Comparison of ENCODE assay signal across 1 cellular context in genomic region chr6:139028658-139029469, GRCh38.
TF ChIP-seq lines count a peak whose summit lies in the region.

ABRACL (plus strand) TSS chr6:139028745; CDS start chr6:139034161, 5,416 bp downstream.

TF ChIP-seq in H1, 55 proteins besides CTCF, POLR2A, EP300 and RAD21:
- TF ChIP-seq SP4 (IDR thresholded peaks at IDR 0.05; ENCODE audit: low read length): no peak
- TF ChIP-seq TCF12 (IDR thresholded peaks at IDR 0.05; ENCODE audit: low read depth, low read length): no peak
- no peak for TF ChIP-seq RNF2 (IDR thresholded peaks at IDR 0.05; ENCODE audit: borderline replicate concordance, low read depth, low read length, missing control alignments, poor library complexity, severe bottlenecking)
- TF ChIP-seq ZNF274 (IDR thresholded peaks at IDR 0.05; ENCODE audit: borderline replicate concordance, extremely low read depth, low read length): no peak
- TF ChIP-seq SAP30 (IDR thresholded peaks at IDR 0.05; ENCODE audit: insufficient read depth, insufficient replicate concordance, low read length): peak; percentile 74
- peak; percentile 14; the same call in 1 of the 2 replicates for TF ChIP-seq E2F6 (IDR thresholded peaks at IDR 0.05)
- TF ChIP-seq ASH2L (IDR thresholded peaks at IDR 0.05; ENCODE audit: low read length): peak; percentile 91
- no peak for TF ChIP-seq SIRT6 (IDR thresholded peaks at IDR 0.05; ENCODE audit: low read length)
- TF ChIP-seq JUND (IDR thresholded peaks at IDR 0.05; ENCODE audit: low read length): no peak; the same call in 1 of the 2 replicates
- no peak for TF ChIP-seq MAX (IDR thresholded peaks at IDR 0.05)
- 0 out of 2 replicates have a peak, but pooled peaks have one; percentile 9 for TF ChIP-seq ATF3 (IDR thresholded peaks at IDR 0.05; ENCODE audit: insufficient read depth, low read depth, low read length)
- no peak for TF ChIP-seq SUZ12 (IDR thresholded peaks at IDR 0.05; ENCODE audit: low read length)
- TF ChIP-seq YY1 (IDR thresholded peaks at IDR 0.05; ENCODE audit: low read depth, low read length): no peak
- TF ChIP-seq CHD2 (IDR thresholded peaks at IDR 0.05; ENCODE audit: low read length): no peak; the same call in 1 of the 2 replicates
- TF ChIP-seq SIN3A (conservative IDR thresholded peaks at IDR 0.05 in 1 of 2, IDR thresholded peaks at IDR 0.05 in 1 of 2; ENCODE audit: low read depth in 1 of 2, low read length in 2 of 2): peak in 1 of 2 experiments; percentile 42; a peak in 2 of 4 replicates
- TF ChIP-seq TAF1 (IDR thresholded peaks at IDR 0.05; ENCODE audit: low read depth, low read length): peak; percentile 78
- no peak; the same call in 1 of the 2 replicates for TF ChIP-seq TBP (IDR thresholded peaks at IDR 0.05; ENCODE audit: low read depth, low read length)
- TF ChIP-seq NRF1 (IDR thresholded peaks at IDR 0.05; ENCODE audit: low read depth, low read length): no peak
- no peak for TF ChIP-seq SIX5 (IDR thresholded peaks at IDR 0.05; ENCODE audit: low read depth, low read length)
- no peak for TF ChIP-seq CREB1 (IDR thresholded peaks at IDR 0.05)
- TF ChIP-seq USF2 (IDR thresholded peaks at IDR 0.05; ENCODE audit: low read length): peak; percentile 50; the same call in 1 of the 2 replicates
- no peak for TF ChIP-seq BCL11A (IDR thresholded peaks at IDR 0.05; ENCODE audit: low read depth in 2 of 2, low read length in 2 of 2)
- TF ChIP-seq JUN (IDR thresholded peaks at IDR 0.05; ENCODE audit: low read depth, low read length): no peak
- no peak for TF ChIP-seq CHD7 (IDR thresholded peaks at IDR 0.05; ENCODE audit: insufficient replicate concordance, low read length)
- TF ChIP-seq SRF (IDR thresholded peaks at IDR 0.05; ENCODE audit: low read depth, low read length): no peak
- no peak for TF ChIP-seq BRCA1 (IDR thresholded peaks at IDR 0.05; ENCODE audit: low read depth, low read length)
- no peak for TF ChIP-seq MAFK (IDR thresholded peaks at IDR 0.05; ENCODE audit: low read depth, low read length)
- TF ChIP-seq KDM5A (IDR thresholded peaks at IDR 0.05; ENCODE audit: low read length): no peak
- TF ChIP-seq CEBPB (IDR thresholded peaks at IDR 0.05; ENCODE audit: low read depth, low read length): no peak
- TF ChIP-seq SP1 (IDR thresholded peaks at IDR 0.05; ENCODE audit: low read depth, low read length): no peak
- peak; percentile 48 for TF ChIP-seq CTBP2 (IDR thresholded peaks at IDR 0.05; ENCODE audit: borderline replicate concordance, insufficient read depth, insufficient read length, low read length)
- TF ChIP-seq RBBP5 (IDR thresholded peaks at IDR 0.05; ENCODE audit: borderline replicate concordance, low read depth, low read length): peak; percentile 84
- TF ChIP-seq PHF8 (conservative IDR thresholded peaks at IDR 0.05; ENCODE audit: low read depth, low read length): peak; percentile 70; the same call in 1 of the 2 replicates
- TF ChIP-seq POLR2AphosphoS5 (IDR thresholded peaks at IDR 0.05; ENCODE audit: low read depth, low read length): peak; percentile 10
- peak; percentile 59 for TF ChIP-seq EGR1 (IDR thresholded peaks at IDR 0.05; ENCODE audit: borderline replicate concordance, low read depth, low read length)
- no peak for TF ChIP-seq SP2 (IDR thresholded peaks at IDR 0.05; ENCODE audit: low read length)
- TF ChIP-seq ATF2 (IDR thresholded peaks at IDR 0.05; ENCODE audit: low read length): no peak
- TF ChIP-seq TAF7 (optimal IDR thresholded peaks at IDR 0.05; ENCODE audit: borderline replicate concordance, low read depth, low read length): peak; percentile 54
- peak; percentile 66 for TF ChIP-seq KDM4A (IDR thresholded peaks at IDR 0.05; ENCODE audit: low read depth, low read length, severe bottlenecking)
- TF ChIP-seq CBX5 (IDR thresholded peaks at IDR 0.05; ENCODE audit: low read depth, low read length): no peak
- TF ChIP-seq NANOG (IDR thresholded peaks at IDR 0.05; ENCODE audit: insufficient read depth, low read depth, low read length, poor library complexity, severe bottlenecking): no peak
- TF ChIP-seq RFX5 (IDR thresholded peaks at IDR 0.05; ENCODE audit: borderline replicate concordance, low read depth, low read length): no peak
- no peak for TF ChIP-seq HDAC6 (IDR thresholded peaks at IDR 0.05; ENCODE audit: low read depth, low read length)
- TF ChIP-seq GABPA (IDR thresholded peaks at IDR 0.05; ENCODE audit: borderline replicate concordance, insufficient read depth, low read length): no peak
- no peak for TF ChIP-seq CHD1 (IDR thresholded peaks at IDR 0.05; ENCODE audit: low read depth, low read length)
- TF ChIP-seq FOSL1 (IDR thresholded peaks at IDR 0.05; ENCODE audit: insufficient read depth, low read depth, low read length): no peak; the same call in 1 of the 2 replicates
- TF ChIP-seq CBX8 (IDR thresholded peaks at IDR 0.05; ENCODE audit: borderline replicate concordance, low read depth, low read length): no peak
- TF ChIP-seq GTF2F1 (IDR thresholded peaks at IDR 0.05; ENCODE audit: borderline replicate concordance, low read depth, low read length): no peak
- peak; percentile 32 to 85; a peak in 3 of 4 replicates for TF ChIP-seq HDAC2 (IDR thresholded peaks at IDR 0.05; ENCODE audit: borderline replicate concordance in 1 of 2, low read depth in 2 of 2, low read length in 2 of 2)
- no peak for TF ChIP-seq KDM1A (IDR thresholded peaks at IDR 0.05; ENCODE audit: borderline replicate concordance, low read length)
- no peak for TF ChIP-seq RXRA (IDR thresholded peaks at IDR 0.05; ENCODE audit: insufficient read depth, low read depth, low read length)
- TF ChIP-seq POU5F1 (IDR thresholded peaks at IDR 0.05; ENCODE audit: low read depth, low read length): no peak
- TF ChIP-seq BACH1 (IDR thresholded peaks at IDR 0.05; ENCODE audit: low read length): peak; percentile 23
- no peak for TF ChIP-seq TEAD4 (IDR thresholded peaks at IDR 0.05; ENCODE audit: low read depth, low read length)
- TF ChIP-seq EZH2 (IDR thresholded peaks at IDR 0.05; ENCODE audit: low read depth, low read length, severe bottlenecking): no peak
TF ChIP-seq in H1: peak in this region for 16.
